Comparison of ENCODE assay signal across 32 cellular contexts in genomic region chr10:127431525-127431924, GRCh38.
"Had no signal": no experiment of that assay in that cellular context is flagged by ENCODE, and none has a peak within 500 bp of the region (broad histone marks: within the 10 kb centered on the region; RNA-seq: fewer than 3 reads in every experiment).

No MANE protein-coding gene starts in this region.

- H3K27me3 ChIP-seq: brain microvascular endothelial cell, esophagus squamous epithelium, gastroesophageal sphincter had no signal

- H3K9me3 ChIP-seq: esophagus squamous epithelium, gastroesophageal sphincter had no signal

- H3K27ac ChIP-seq: brain microvascular endothelial cell, epithelial cell of prostate, esophagus squamous epithelium, gastroesophageal sphincter, WERI-Rb-1 had no signal

- H3K4me1 ChIP-seq: esophagus squamous epithelium, gastroesophageal sphincter had no signal

- H3K4me1 Mint-ChIP-seq: activated B cell treated with CpG ODN at 0.5 μM for 24 hours, T-helper 17 cell had no signal

- ATAC-seq: activated CD4-positive, CD25-positive, alpha-beta regulatory T cell treated with anti-CD3 and anti-CD28 coated beads, Interleukin-2, amount 50 U/mL, for 24 hours; activated CD8-positive, alpha-beta T cell treated with anti-CD3 and anti-CD28 coated beads for 36 hours; effector memory CD8-positive, alpha-beta T cell; gastroesophageal sphincter; T-helper 17 cell had no signal

- H3K4me3 ChIP-seq: esophagus squamous epithelium, gastroesophageal sphincter had no signal

- DNase-seq: activated B cell treated with CpG ODN at 0.5 μM for 24 hours; activated CD4-positive, alpha-beta T cell treated with anti-CD3 and anti-CD28 coated beads for 48 hours; activated CD4-positive, alpha-beta T cell treated with anti-CD3 and anti-CD28 coated beads, Interleukin-2, amount 50 U/mL, for 1 hour; activated CD4-positive, alpha-beta T cell treated with anti-CD3 and anti-CD28 coated beads, Interleukin-2, amount 50 U/mL, for 48 hours; activated CD8-positive, alpha-beta memory T cell treated with anti-CD3 and anti-CD28 coated beads for 24 hours; activated CD8-positive, alpha-beta T cell treated with anti-CD3 and anti-CD28 coated beads for 36 hours; activated gamma-delta T cell treated with Interleukin-2 at 50 U/mL for 16 hours; activated naive CD4-positive, alpha-beta T cell treated with anti-CD3 and anti-CD28 coated beads, Interleukin-2, amount 50 U/mL, for 16 hours; activated naive CD4-positive, alpha-beta T cell treated with Interleukin-2 at 50 U/mL for 16 hours; activated T-cell treated with anti-CD3 and anti-CD28 coated beads, Interleukin-2, amount 50 U/mL, for 1 hour; activated T-cell treated with anti-CD3 and anti-CD28 coated beads, Interleukin-2, amount 50 U/mL, for 48 hours; amniotic stem cell; anterior cingulate cortex; brain microvascular endothelial cell; caudate nucleus; cortex of kidney; dermis blood vessel endothelial cell; effector CD4-positive, alpha-beta T cell; effector memory CD8-positive, alpha-beta T cell; esophagus squamous epithelium; foreskin melanocyte; T-helper 1 cell; T-helper 17 cell; T1000; WERI-Rb-1 had no signal

- H3K36me3 ChIP-seq: brain microvascular endothelial cell, WERI-Rb-1 had no signal

- H3K36me3 Mint-ChIP-seq: activated naive CD8-positive, alpha-beta T cell had no signal

- H3K9me3 Mint-ChIP-seq: activated B cell treated with CpG ODN at 0.5 μM for 24 hours; activated CD8-positive, alpha-beta T cell treated with anti-CD3 and anti-CD28 coated beads for 36 hours; activated T-helper 1 cell treated with anti-CD3 and anti-CD28 coated beads, Interleukin-12 subunit alpha, Interleukin-12 subunit beta, Interleukin-2, Interleukin-4 antibody, amounts not matched to agents 30 ng/mL and 10 ng/mL and 1 ng/mL, durations not matched to agents 14 hours and 24 hours and 36 hours; activated T-helper 2 cell treated with anti-CD3 and anti-CD28 coated beads, Interferon-gamma antibody, Interleukin-2, Interleukin-4, amounts not matched to agents 10 μg/mL and 5 μg/mL and 100 μg/mL, durations not matched to agents 14 hours and 24 hours and 36 hours; T-helper 2 cell treated with Interferon-gamma antibody and Interleukin-4, amounts not matched to agents 5 μg/mL and 100 μg/mL, for 36 hours had no signal

- H3K4me3 Mint-ChIP-seq: activated B cell treated with CpG ODN at 0.5 μM for 24 hours; activated CD8-positive, alpha-beta T cell treated with anti-CD3 and anti-CD28 coated beads for 36 hours; activated naive CD8-positive, alpha-beta T cell; activated T-helper 1 cell treated with anti-CD3 and anti-CD28 coated beads, Interleukin-12 subunit alpha, Interleukin-12 subunit beta, Interleukin-2, Interleukin-4 antibody, amounts not matched to agents 30 ng/mL and 10 ng/mL and 1 ng/mL, durations not matched to agents 14 hours and 24 hours and 36 hours; effector memory CD8-positive, alpha-beta T cell; T-helper 17 cell; T-helper 2 cell treated with Interferon-gamma antibody and Interleukin-4, amounts not matched to agents 5 μg/mL and 100 μg/mL, for 36 hours had no signal

- H3K27me3 Mint-ChIP-seq: activated B cell treated with CpG ODN at 0.5 μM for 24 hours; activated CD8-positive, alpha-beta T cell treated with anti-CD3 and anti-CD28 coated beads for 36 hours; activated naive CD8-positive, alpha-beta T cell; effector memory CD8-positive, alpha-beta T cell; T-helper 17 cell had no signal

- H3K27ac Mint-ChIP-seq: activated B cell treated with CpG ODN at 0.5 μM for 24 hours; activated CD8-positive, alpha-beta T cell treated with anti-CD3 and anti-CD28 coated beads for 36 hours; activated naive CD8-positive, alpha-beta T cell; activated T-helper 1 cell treated with anti-CD3 and anti-CD28 coated beads, Interleukin-12 subunit alpha, Interleukin-12 subunit beta, Interleukin-2, Interleukin-4 antibody, amounts not matched to agents 30 ng/mL and 10 ng/mL and 1 ng/mL, durations not matched to agents 14 hours and 24 hours and 36 hours; activated T-helper 2 cell treated with anti-CD3 and anti-CD28 coated beads, Interferon-gamma antibody, Interleukin-2, Interleukin-4, amounts not matched to agents 10 μg/mL and 5 μg/mL and 100 μg/mL, durations not matched to agents 14 hours and 24 hours and 36 hours; effector memory CD8-positive, alpha-beta T cell; T-helper 17 cell; T-helper 2 cell treated with Interferon-gamma antibody and Interleukin-4, amounts not matched to agents 5 μg/mL and 100 μg/mL, for 36 hours had no signal
